10 cellular contexts compared by ENCODE assay signal in the genomic region with DNA sequence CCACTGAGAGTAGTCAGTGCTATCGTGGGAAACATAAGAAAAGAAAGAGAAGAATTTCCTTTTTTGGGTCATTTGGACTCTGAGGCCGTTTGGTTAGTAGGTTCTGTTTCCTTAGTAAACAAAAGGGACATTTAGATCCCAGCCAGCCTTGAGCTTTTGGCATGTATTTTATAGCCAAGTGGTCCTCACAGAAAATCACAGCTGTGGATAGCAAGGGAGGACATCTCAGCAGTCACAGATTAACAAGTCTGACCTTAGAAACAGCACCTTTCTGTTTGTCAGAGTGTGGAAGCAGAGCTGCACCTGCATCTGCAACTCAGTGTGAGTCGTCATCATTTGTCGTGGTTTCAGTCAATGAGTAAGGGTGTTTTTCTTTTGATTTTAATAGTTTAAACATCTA. TPM values are rescaled to one million over a fixed set of nuclear protein-coding genes. Genes with fewer than 3 reads are reported as not detected.
DNase-seq lines count a peak whose midpoint lies in the region; ATAC-seq, FAIRE-seq and TF ChIP-seq lines count a peak whose summit lies in the region.
"Had no signal": no experiment of that assay in that cellular context is flagged by ENCODE, and none has a peak within 500 bp of the region (broad histone marks: within the 10 kb centered on the region; RNA-seq: fewer than 3 reads in every experiment).

No MANE protein-coding gene starts in this region.

- in situ Hi-C loops in GM13977 (cut with MboI; ENCODE audit: low pct_unique_long_range_greater_than_20kb, low sequenced_read_pairs, unreplicated experiment) (no loop called here), GM12878 (cut with MboI) (no loop called here)

- FAIRE-seq in GM12878 (lab: Jason Lieb, UNC): no peak

- no peak for TF ChIP-seq EP300 in GM12878 (IDR thresholded peaks at IDR 0.05; ENCODE audit: borderline replicate concordance in 1 of 2, control insufficient read depth in 1 of 2, low read depth in 2 of 2, low read length in 2 of 2)

- H3K4me1 ChIP-seq in GM12878 (ENCODE audit: control insufficient read depth, insufficient read depth, low read length): peaks cover 20% of the 10 kb centered on the region

- POLR2A ChIA-PET in GM12878 (lab: Charles Lee): interaction anchor here (0.7 kb wide), 1 partner anchor 34 kb away, joined by 3 read pairs; no protein-coding TSS in a partner anchor

- TF ChIP-seq RAD21 in GM12878 (IDR thresholded peaks at IDR 0.05; ENCODE audit: insufficient read depth, low read depth, low read length): no peak

- RAD21 ChIA-PET in GM12878 (lab: Charles Lee; ENCODE audit: unreplicated experiment): no interaction called here

- H3K4me2 ChIP-seq in GM12878 (ENCODE audit: control insufficient read depth, insufficient read depth): peak overlapping the region; percentile 17; the same call in 1 of the 2 replicates

- SMC1A ChIA-PET in GM12878 (lab: Charles Lee; ENCODE audit: uncharacterized antibody, unreplicated experiment): interaction anchor here (1.3 to 1.4 kb wide), 2 partner anchors 8 to 170 kb away, joined by 3 to 4 read pairs; no protein-coding TSS in a partner anchor

- H3K27ac ChIP-seq in GM12878 (ENCODE audit: control insufficient read depth, insufficient read depth): peak overlapping the region; percentile 56
- H3K27ac ChIP-seq: vagina had no signal

- no peak overlapping the region; the same call in 1 of the 2 replicates for H2AFZ ChIP-seq in GM12878 (ENCODE audit: control insufficient read depth, low read depth, low read length)

- DNase-seq in GM13977 (ENCODE audit: low spot score) (peak; percentile 55), GM12878 (ENCODE audit: low read depth, low spot score) (peak; percentile 7), ecto neural progenitor cell (ENCODE audit: low spot score) (no peak), NOMO-1 (lab: John Stamatoyannopoulos, UW; ENCODE audit: unreplicated experiment in 2 of 2) (no peak), Kasumi-1 (lab: John Stamatoyannopoulos, UW) (no peak), left cardiac atrium (no peak)
- DNase-seq: NCI-H345 had no signal

- no peak overlapping the region for H3K4me3 ChIP-seq in GM12878
- H3K4me3 ChIP-seq: vagina had no signal

- WGBS in GM12878 (ENCODE audit: insufficient coverage, insufficient replicate concordance, low lambda C conversion rate, missing lambda C conversion rate): 1% methylated on average over 4 of the region's 4 CpGs

- H3K36me3 ChIP-seq in GM12878 (ENCODE audit: control insufficient read depth in 2 of 2, insufficient read depth in 2 of 2, low read length in 1 of 2): peaks cover 9 to 38% of the 10 kb centered on the region in 2 experiments

- intact Hi-C loops in GM12878 (cut with micrococcal nuclease; ENCODE audit: unreplicated experiment): no loop called here
- intact Hi-C loops in left cardiac atrium (cut with DNase I): no loop called here

- no peak for TF ChIP-seq CTCF in GM13977 (IDR thresholded peaks at IDR 0.05; ENCODE audit: extremely low read depth, insufficient read depth, missing control alignments)
- TF ChIP-seq CTCF in GM12878 (IDR thresholded peaks at IDR 0.05 in 2 of 3, conservative IDR thresholded peaks at IDR 0.05 in 1 of 3; ENCODE audit: control insufficient read depth in 2 of 3, extremely low read depth in 1 of 3, insufficient read depth in 1 of 3, low read depth in 3 of 3, low read length in 3 of 3): no peak

- no peaks in the 10 kb centered on the region; the same call in 1 of the 2 replicates for H3K79me2 ChIP-seq in GM12878 (ENCODE audit: control insufficient read depth, insufficient read depth, low read length)

- no TSS peak for BruUV-seq in GM12878 (replicated peaks; lab: Mats Ljungman, UMichigan)

- H3K9ac ChIP-seq in GM12878 (ENCODE audit: control insufficient read depth, insufficient read depth, low read length): no peak overlapping the region

- TF ChIP-seq POLR2A in GM12878 (IDR thresholded peaks at IDR 0.05; ENCODE audit: low read depth, low read length): no peak

- H3K27me3 ChIP-seq in GM12878 (replicated peaks in 1 of 2; ENCODE audit: control insufficient read depth in 2 of 2, insufficient read depth in 2 of 2, low read length in 1 of 2): no peaks in the 10 kb centered on the region
- H3K27me3 ChIP-seq: vagina had no signal

- H3K9me3 ChIP-seq in GM12878 (replicated peaks; ENCODE audit: control insufficient read depth, insufficient read depth, low read length): peaks cover 14% of the 10 kb centered on the region
- H3K9me3 ChIP-seq: vagina had no signal

- CTCF ChIA-PET in GM12878 (lab: Yijun Ruan, JAX): no interaction called here

- no peaks in the 10 kb centered on the region for H4K20me1 ChIP-seq in GM12878 (ENCODE audit: control insufficient read depth, insufficient read depth)

- ATAC-seq in GM19452 (IDR thresholded peaks at IDR 0.05; ENCODE audit: unreplicated experiment) (peak; percentile 73), HG03066 (IDR thresholded peaks at IDR 0.05; ENCODE audit: low read depth, unreplicated experiment) (peak; percentile 71), GM12878 (peak; percentile 56), left cardiac atrium (no peak)

TF ChIP-seq in GM12878, 131 proteins besides CTCF, POLR2A, EP300 and RAD21:
- no peak for TF ChIP-seq HCFC1 (IDR thresholded peaks at IDR 0.05; ENCODE audit: low read length)
- no peak for TF ChIP-seq STAT3 (IDR thresholded peaks at IDR 0.05; ENCODE audit: low read depth, low read length)
- peak; percentile 32; the same call in 1 of the 2 replicates for TF ChIP-seq TCF12 (IDR thresholded peaks at IDR 0.05; ENCODE audit: low read depth, low read length)
- TF ChIP-seq, protein P1, sequence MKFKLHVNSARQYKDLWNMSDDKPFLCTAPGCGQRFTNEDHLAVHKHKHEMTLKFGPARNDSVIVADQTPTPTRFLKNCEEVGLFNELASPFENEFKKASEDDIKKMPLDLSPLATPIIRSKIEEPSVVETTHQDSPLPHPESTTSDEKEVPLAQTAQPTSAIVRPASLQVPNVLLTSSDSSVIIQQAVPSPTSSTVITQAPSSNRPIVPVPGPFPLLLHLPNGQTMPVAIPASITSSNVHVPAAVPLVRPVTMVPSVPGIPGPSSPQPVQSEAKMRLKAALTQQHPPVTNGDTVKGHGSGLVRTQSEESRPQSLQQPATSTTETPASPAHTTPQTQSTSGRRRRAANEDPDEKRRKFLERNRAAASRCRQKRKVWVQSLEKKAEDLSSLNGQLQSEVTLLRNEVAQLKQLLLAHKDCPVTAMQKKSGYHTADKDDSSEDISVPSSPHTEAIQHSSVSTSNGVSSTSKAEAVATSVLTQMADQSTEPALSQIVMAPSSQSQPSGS (IDR thresholded peaks at IDR 0.05; ENCODE audit: low read length): 0 out of 2 replicates have a peak, but pooled peaks have one; percentile 23
- peak; percentile 17; the same call in 1 of the 2 replicates for TF ChIP-seq JUNB (IDR thresholded peaks at IDR 0.05)
- TF ChIP-seq RUNX3 (IDR thresholded peaks at IDR 0.05; ENCODE audit: low read length): 0 out of 2 replicates have a peak, but pooled peaks have one; percentile 18
- no peak for TF ChIP-seq NR2C2 (IDR thresholded peaks at IDR 0.05; ENCODE audit: borderline replicate concordance, control insufficient read depth, insufficient read length, low read depth)
- TF ChIP-seq MEF2A (IDR thresholded peaks at IDR 0.05; ENCODE audit: insufficient read depth, low read depth, low read length): no peak
- no peak for TF ChIP-seq CHD2 (IDR thresholded peaks at IDR 0.05; ENCODE audit: borderline replicate concordance, low read depth, low read length)
- no peak for TF ChIP-seq CHD1 (IDR thresholded peaks at IDR 0.05; ENCODE audit: low read depth, low read length)
- no peak for TF ChIP-seq MTA3 (IDR thresholded peaks at IDR 0.05; ENCODE audit: borderline replicate concordance, low read length)
- no peak for TF ChIP-seq LARP7 (IDR thresholded peaks at IDR 0.05)

RNA-seq across cellular contexts. Expression of gene FAM120B, which starts 40.5 kb away (rescaled TPM):
- total RNA-seq in GM12878 (2013; cell fraction: nucleolus; rRNA removed): 72.4 and 76.8 TPM in 2 replicates
- total RNA-seq in GM12878 (2014; rRNA removed) (12.8 and 13.0 TPM in 2 replicates), GM12878 (2014; rRNA removed; fragmentation: Illumina TruSeq; extraction: Trizol) (13.4 and 13.9 TPM in 2 replicates), GM12878 (2021) (20.2 and 20.8 TPM in 2 replicates), left cardiac atrium (10 to 100 TPM; 20.8 to 23.2 TPM)
- polyA plus RNA-seq in GM12878 (2011; ENCODE audit: low read depth): 7.8 TPM
- polyA plus RNA-seq in GM12878 (2011; rRNA removed) (13.7 TPM in 2 replicates), GM12878 (2014; fragmentation: Illumina TruSeq; extraction: Trizol) (19.6 and 24.6 TPM in 2 replicates), GM12878 (2014; fragmentation: Nextera tagmentation; extraction: Ambion mirVana) (1 to 10 TPM; 3.3 to 4.8 TPM), GM12878 (2014; rRNA removed) (16.4 and 16.9 TPM in 2 replicates), GM12878 (2016; fragmentation: Nextera tagmentation; extraction: Ambion mirVana) (10 to 100 TPM; 21.1 to 21.6 TPM)
- 11.0 and 12.8 TPM in 2 replicates for polyA plus RNA-seq in GM12878 (2011; cell fraction: cytosol; rRNA removed)
- polyA plus RNA-seq in GM12878 (2011; cell fraction: nucleus; rRNA removed): 24.5 and 25.8 TPM in 2 replicates
- polyA plus RNA-seq in GM12878 (2012): 12.2 and 14.1 TPM in 2 replicates
- polyA minus RNA-seq in GM12878 (2011; rRNA and poly(A)+ RNA removed): 33.9 and 34.2 TPM in 2 replicates
- polyA minus RNA-seq in GM12878 (2011; cell fraction: cytosol; rRNA and poly(A)+ RNA removed): 5.5 and 8.2 TPM in 2 replicates
- polyA minus RNA-seq in GM12878 (2011; cell fraction: nucleus; rRNA and poly(A)+ RNA removed): 26.8 and 33.3 TPM in 2 replicates

RNA-seq across cellular contexts. Expression of gene DLL1, which starts 56.2 kb away (rescaled TPM):
- 3.6 and 4.7 TPM in 2 replicates for total RNA-seq in GM12878 (2013; cell fraction: nucleolus; rRNA removed)
- total RNA-seq in GM12878 (2014; rRNA removed): 0.16 and 0.23 TPM in 2 replicates
- total RNA-seq in GM12878 (2014; rRNA removed; fragmentation: Illumina TruSeq; extraction: Trizol): 0.04 and 0.05 TPM in 2 replicates
- 0.54 and 0.88 TPM in 2 replicates for total RNA-seq in GM12878 (2021)
- 0.09 TPM for polyA plus RNA-seq in GM12878 (2011; ENCODE audit: low read depth)
- 0.80 and 0.84 TPM in 2 replicates for polyA plus RNA-seq in GM12878 (2011; rRNA removed)
- polyA plus RNA-seq in GM12878 (2011; cell fraction: cytosol; rRNA removed): 0.94 and 1.5 TPM in 2 replicates
- polyA plus RNA-seq in GM12878 (2011; cell fraction: nucleus; rRNA removed): 6.7 and 7.7 TPM in 2 replicates
- 0.35 and 1.0 TPM in 2 replicates for polyA plus RNA-seq in GM12878 (2012)
- polyA plus RNA-seq in GM12878 (2014; fragmentation: Illumina TruSeq; extraction: Trizol): 0.07 TPM in 1 of 2 replicates, not detected in the other
- polyA plus RNA-seq in GM12878 (2014; fragmentation: Nextera tagmentation; extraction: Ambion mirVana): under 1 TPM; 0.02 to 0.04 TPM
- 0.32 and 1.7 TPM in 2 replicates for polyA plus RNA-seq in GM12878 (2014; rRNA removed)
- under 1 TPM; 0.16 to 0.39 TPM for polyA plus RNA-seq in GM12878 (2016; fragmentation: Nextera tagmentation; extraction: Ambion mirVana)
- polyA minus RNA-seq in GM12878 (2011; rRNA and poly(A)+ RNA removed): 0.37 and 0.82 TPM in 2 replicates
- 0.62 and 0.67 TPM in 2 replicates for polyA minus RNA-seq in GM12878 (2011; cell fraction: cytosol; rRNA and poly(A)+ RNA removed)
- 1.2 and 1.5 TPM in 2 replicates for polyA minus RNA-seq in GM12878 (2011; cell fraction: nucleus; rRNA and poly(A)+ RNA removed)
- 10 to 100 TPM; 19.0 to 26.8 TPM for total RNA-seq in left cardiac atrium

Comparison
In these comparisons a context has a peak if more than half of its experiments do, and no peak if none do; other contexts are left out.
1. DNase-seq: peak in GM13977 (single experiment) and GM12878 (single experiment); none in ecto neural progenitor cell (single experiment), NOMO-1 (0 of 2), Kasumi-1 (0 of 2) and left cardiac atrium (single experiment).
2. ATAC-seq: peak in GM19452 (single experiment), HG03066 (single experiment) and GM12878 (single experiment); none in left cardiac atrium (0 of 2).